Comparison of ENCODE assay signal across 8 cellular contexts in genomic region chr17:1197379-1197778, GRCh38. TPM values are rescaled to one million over a fixed set of nuclear protein-coding genes. Genes with fewer than 3 reads are reported as not detected.
DNase-seq lines count a peak whose midpoint lies in the region; ATAC-seq and TF ChIP-seq lines count a peak whose summit lies in the region.

No MANE protein-coding gene starts in this region.

- H3K4me1 Mint-ChIP-seq in brain, result peaks cover 15% of the 10 kb centered on the region
- peaks cover 24 to 78% (median 54%) of the 10 kb centered on the region in 4 donors for H3K4me1 Mint-ChIP-seq in naive thymus-derived CD8-positive, alpha-beta T cell
- no peaks in the 10 kb centered on the region for H3K4me1 Mint-ChIP-seq in Calu3 (ENCODE audit: low read depth, unreplicated experiment)

- H3K36me3 ChIP-seq in DOHH2 (ENCODE audit: control insufficient read depth, low read length), result peaks cover 29% of the 10 kb centered on the region

- H3K4me3 ChIP-seq in DOHH2 (ENCODE audit: low read length), result peak overlapping the region; percentile 77

- no peaks in the 10 kb centered on the region for H4K20me1 ChIP-seq in DOHH2 (ENCODE audit: control insufficient read depth, insufficient read depth, low read depth, low read length)

- H3K4me1 ChIP-seq in DOHH2 (ENCODE audit: control insufficient read depth, low read length), result peaks cover 90% of the 10 kb centered on the region

- no peaks in the 10 kb centered on the region for H3K9me3 Mint-ChIP-seq in brain
- no peaks in the 10 kb centered on the region for H3K9me3 Mint-ChIP-seq in naive thymus-derived CD8-positive, alpha-beta T cell
- H3K9me3 Mint-ChIP-seq in Calu3 (ENCODE audit: low read depth, unreplicated experiment), result no peaks in the 10 kb centered on the region

- peaks cover 47% of the 10 kb centered on the region for H3F3A ChIP-seq in DOHH2 (ENCODE audit: control insufficient read depth, insufficient read depth)

- no peaks in the 10 kb centered on the region for H3K27me3 ChIP-seq in DOHH2 (ENCODE audit: control insufficient read depth, low read length)

- H3K4me2 ChIP-seq in DOHH2 (ENCODE audit: low read length), result peak overlapping the region; percentile 98

- TF ChIP-seq CTCF in DOHH2 (IDR thresholded peaks at IDR 0.05; ENCODE audit: low read depth, low read length, poor library complexity, severe bottlenecking) (no peak), brain (conservative IDR thresholded peaks at IDR 0.05) (no peak), Calu3 (IDR thresholded peaks at IDR 0.05; ENCODE audit: unreplicated experiment) (no peak)

- POLR2A ChIA-PET in naive thymus-derived CD8-positive, alpha-beta T cell (lab: Charles Lee), result interaction anchor here (1.1 to 1.5 kb wide), 3 partner anchors 10 to 63 kb away, joined by 4 to 13 read pairs (median 5); no protein-coding TSS in a partner anchor

- peaks cover 85% of the 10 kb centered on the region for H3K79me2 ChIP-seq in DOHH2 (ENCODE audit: control insufficient read depth, low read length)

- no peak for DNase-seq in naive thymus-derived CD8-positive, alpha-beta T cell
- DNase-seq in Calu3 (no peak), retina (no peak), DMS79 (lab: John Stamatoyannopoulos, UW) (no peak)
- DNase-seq in effector CD4-positive, alpha-beta T cell, result no peak

- H3K27ac ChIP-seq in DOHH2 (ENCODE audit: low read depth, low read length), result peak overlapping the region; percentile 93

- peak; percentile 9 for ATAC-seq in HG03280 (IDR thresholded peaks at IDR 0.05; ENCODE audit: unreplicated experiment)
- no peak for ATAC-seq in naive thymus-derived CD8-positive, alpha-beta T cell

- CTCF ChIA-PET in Calu3 (lab: Charles Lee), result no interaction called here

- H3K27me3 Mint-ChIP-seq in brain, result peaks cover 8% of the 10 kb centered on the region
- H3K27me3 Mint-ChIP-seq in naive thymus-derived CD8-positive, alpha-beta T cell, result no peaks in the 10 kb centered on the region
- no peaks in the 10 kb centered on the region for H3K27me3 Mint-ChIP-seq in Calu3 (ENCODE audit: unreplicated experiment)

- intact Hi-C loops in Calu3 (cut with micrococcal nuclease; ENCODE audit: unreplicated experiment), result no loop called here

- BruUV-seq in Calu3 (replicated peaks; lab: Mats Ljungman, UMichigan), result no TSS peak

- H3K36me3 Mint-ChIP-seq in brain (no peaks in the 10 kb centered on the region), Calu3 (ENCODE audit: insufficient read depth, unreplicated experiment) (no peaks in the 10 kb centered on the region)
- no peaks in the 10 kb centered on the region for H3K36me3 Mint-ChIP-seq in naive thymus-derived CD8-positive, alpha-beta T cell

- no peaks in the 10 kb centered on the region for H3K9me3 ChIP-seq in DOHH2 (ENCODE audit: control insufficient read depth, insufficient read depth, low read length)

- no peaks in the 10 kb centered on the region for H3K9me2 ChIP-seq in DOHH2 (replicated peaks; ENCODE audit: control insufficient read depth, low read length)

- H3K4me3 Mint-ChIP-seq in brain (no peak overlapping the region), Calu3 (ENCODE audit: low read depth, unreplicated experiment) (no peak overlapping the region)
- peak overlapping the region; percentile 8 to 82 (median 64) for H3K4me3 Mint-ChIP-seq in naive thymus-derived CD8-positive, alpha-beta T cell

- peak overlapping the region in 3 of 5 experiments; percentile 26 to 94 (median 82) for H3K27ac Mint-ChIP-seq in brain
- H3K27ac Mint-ChIP-seq in naive thymus-derived CD8-positive, alpha-beta T cell, result peak overlapping the region; percentile 57 to 94 (median 87)
- no peak overlapping the region for H3K27ac Mint-ChIP-seq in Calu3 (ENCODE audit: unreplicated experiment)

RNA-seq across cellular contexts. Expression of gene ABR, which starts 17.6 kb away (rescaled TPM):
- polyA plus RNA-seq in brain (ENCODE audit: insufficient read depth, low read depth, low replicate concordance), result 203 TPM
- total RNA-seq in naive thymus-derived CD8-positive, alpha-beta T cell, result 100 to 1,000 TPM; 118 to 120 TPM
- 10 to 100 TPM in 1 of 3 donors, 1 to 10 TPM in 2; 8.6 to 13.0 (median 8.7) TPM for polyA plus RNA-seq in naive thymus-derived CD8-positive, alpha-beta T cell
- 76.3 and 92.7 TPM in 2 replicates for total RNA-seq in Calu3 (2022)

Comparison
In these comparisons a context has a peak if more than half of its experiments do, and no peak if none do; other contexts are left out.
1. H3K4me3 Mint-ChIP-seq: peak in naive thymus-derived CD8-positive, alpha-beta T cell (10 of 10); none in brain (0 of 5) and Calu3 (single experiment).